Comparison of ENCODE assay signal across 9 cellular contexts in the genomic region with DNA sequence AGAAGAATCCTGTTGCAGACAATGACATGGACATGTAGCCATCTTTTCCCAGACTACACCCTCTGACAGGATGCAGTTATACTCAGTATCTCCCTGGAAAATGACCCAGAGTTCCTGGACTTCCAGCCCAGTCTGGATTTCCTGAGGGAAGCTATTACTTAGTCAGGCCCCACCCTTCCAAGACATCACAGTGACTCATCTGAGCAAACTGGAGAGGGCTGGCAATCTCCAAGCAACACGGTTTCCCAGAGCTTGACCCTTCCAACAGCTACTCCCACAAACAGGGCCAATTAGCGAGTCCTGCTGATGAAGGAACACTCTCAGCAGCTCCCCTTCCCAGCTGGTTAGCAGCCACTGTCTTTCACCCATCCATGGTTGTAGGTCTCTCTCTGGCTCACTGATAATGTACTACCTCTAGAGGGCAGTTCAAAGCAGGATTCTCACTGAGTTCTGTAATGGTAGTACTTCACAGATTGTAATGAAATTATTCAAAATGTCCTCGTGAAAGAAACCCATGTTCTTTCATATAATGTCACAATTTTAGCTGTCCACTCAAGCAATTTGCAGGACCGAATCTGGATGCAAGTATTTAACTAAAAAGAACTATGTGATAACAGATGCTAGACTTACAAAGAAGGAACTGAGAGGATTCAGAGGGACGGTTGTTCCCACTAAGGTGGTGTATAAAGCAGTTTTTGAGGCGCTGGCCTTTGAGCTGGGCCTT.
A peak's percentile ranks its signal among the peaks of the same experiment; 100 is the strongest.
DNase-seq lines count a peak whose midpoint lies in the region; ATAC-seq, FAIRE-seq and TF ChIP-seq lines count a peak whose summit lies in the region.
"Had no signal": no experiment of that assay in that cellular context is flagged by ENCODE, and none has a peak within 500 bp of the region (broad histone marks: within the 10 kb centered on the region; RNA-seq: fewer than 3 reads in every experiment).

No MANE protein-coding gene starts in this region.

- no peaks in the 10 kb centered on the region for H4K20me1 ChIP-seq in DND-41 (ENCODE audit: insufficient read depth, low read length)

- TF ChIP-seq POLR2A in spleen (IDR thresholded peaks at IDR 0.05): no peak

- in situ Hi-C loops in brain microvascular endothelial cell (cut with HindIII; ENCODE audit: low pct_ligation_motif_present, low sequenced_read_pairs): no loop called here

- H3K4me3 ChIP-seq in DND-41 (ENCODE audit: low read depth in 1 of 2, low read length in 2 of 2) (no peak overlapping the region), brain microvascular endothelial cell (ENCODE audit: low read depth, low read length) (no peak overlapping the region), spleen (no peak overlapping the region)

- H3K9ac ChIP-seq in DND-41 (ENCODE audit: low read depth, low read length): no peak overlapping the region

- no peak overlapping the region for H3K4me2 ChIP-seq in DND-41 (ENCODE audit: insufficient read depth, low read length)

- H3K79me2 ChIP-seq in DND-41 (ENCODE audit: insufficient read depth, low read length): no peaks in the 10 kb centered on the region

- intact Hi-C loops in spleen (cut with DNase I; ENCODE audit: low total_unique reads): no loop called here

- H3K4me1 ChIP-seq in DND-41 (ENCODE audit: insufficient read depth, low read length): peaks cover 6% of the 10 kb centered on the region
- peaks cover 0 to 14% (median 3%) of the 10 kb centered on the region in 6 donors for H3K4me1 ChIP-seq in spleen

- peak; percentile 62 for FAIRE-seq in islet of Langerhans (lab: Jason Lieb, UNC)

- peak overlapping the region; percentile 40; the same call in 1 of the 2 replicates for H2AFZ ChIP-seq in DND-41 (ENCODE audit: low read depth, low read length)

- 50 to 62% (median 54%) methylated on average over 4 to 6 of the region's 6 CpGs for WGBS in spleen, 5 donors

- no peak overlapping the region for H3K27ac ChIP-seq in 22Rv1
- H3K27ac ChIP-seq in DND-41 (ENCODE audit: low read length): no peak overlapping the region
- H3K27ac ChIP-seq in brain microvascular endothelial cell: peak overlapping the region; percentile 35
- peak overlapping the region in 1 of 8 donors; percentile 42 for H3K27ac ChIP-seq in spleen
- H3K27ac ChIP-seq: neutrophil had no signal

- H3K36me3 ChIP-seq in DND-41 (ENCODE audit: insufficient read depth, low read length) (no peaks in the 10 kb centered on the region), brain microvascular endothelial cell (replicated peaks) (no peaks in the 10 kb centered on the region), spleen (no peaks in the 10 kb centered on the region)
- H3K36me3 ChIP-seq: neutrophil had no signal

- DNase-seq in DND-41 (peak; percentile 21), HEK293T (ENCODE audit: extremely low spot score) (peak; percentile 54), NCI-H460 (ENCODE audit: extremely low read depth, low read depth) (peak; percentile 73), brain microvascular endothelial cell (peak; percentile 70), spleen (no peak)
- DNase-seq in stimulated activated CD4-positive, alpha-beta T cell treated with anti-CD3 and anti-CD28 coated beads, Interleukin-4, amount 100 ng/mL, for 24 hours: no peak

- POLR2A ChIA-PET in HEK293T (lab: Yijun Ruan, JAX): interaction anchor here (0.8 to 2.9 kb wide), 2 partner anchors 142 to 162 kb away, joined by 3 to 20 read pairs; partner anchors contain the start of gene UGP2

- peak; percentile 95 for ATAC-seq in DND-41 (ENCODE audit: insufficient read depth, low read depth)

- H3K27me3 ChIP-seq in DND-41 (ENCODE audit: insufficient read depth, low read length, poor library complexity) (no peaks in the 10 kb centered on the region), brain microvascular endothelial cell (replicated peaks) (no peaks in the 10 kb centered on the region), spleen (replicated peaks in 1 of 7) (no peaks in the 10 kb centered on the region)
- H3K27me3 ChIP-seq: neutrophil had no signal

- TF ChIP-seq CTCF in 22Rv1 (IDR thresholded peaks at IDR 0.05) (peak; percentile 72), DND-41 (IDR thresholded peaks at IDR 0.05; ENCODE audit: borderline replicate concordance, extremely low read depth, low read length, poor library complexity, severe bottlenecking) (peak; percentile 74), brain microvascular endothelial cell (IDR thresholded peaks at IDR 0.05; ENCODE audit: low read depth, low read length, missing control alignments) (peak; percentile 73), spleen (IDR thresholded peaks at IDR 0.05 in 8 of 11, conservative IDR thresholded peaks at IDR 0.05 in 3 of 11) (peak in 7 of 11 experiments; percentile 26 to 60 (median 45))

- CTCF ChIA-PET in HEK293T (lab: Yijun Ruan, JAX): interaction anchor here (0.7 to 1.8 kb wide), 11 partner anchors 17 to 195 kb away, joined by 3 to 18 read pairs (median 3); partner anchors contain the start of gene UGP2

- H3K9me3 ChIP-seq in DND-41 (ENCODE audit: insufficient read depth, low read length, severe bottlenecking) (no peaks in the 10 kb centered on the region), spleen (peaks cover 0 to 2% (median 0%) of the 10 kb centered on the region in 8 donors)
- H3K9me3 ChIP-seq: neutrophil had no signal

TF ChIP-seq in HEK293T, 16 proteins besides CTCF, POLR2A, EP300 and RAD21:
- TF ChIP-seq ELF4 (IDR thresholded peaks at IDR 0.05) (no peak), BHLHE40 (IDR thresholded peaks at IDR 0.05; ENCODE audit: borderline replicate concordance) (no peak), SUZ12 (IDR thresholded peaks at IDR 0.05) (no peak), FOXM1 (IDR thresholded peaks at IDR 0.05; ENCODE audit: borderline replicate concordance) (no peak), FOXK2 (IDR thresholded peaks at IDR 0.05) (no peak), FOXA1 (IDR thresholded peaks at IDR 0.05) (no peak), LEF1 (IDR thresholded peaks at IDR 0.05; ENCODE audit: borderline replicate concordance) (no peak), ZNF384 (IDR thresholded peaks at IDR 0.05) (no peak), CTBP1 (IDR thresholded peaks at IDR 0.05; ENCODE audit: borderline replicate concordance) (no peak), NFRKB (IDR thresholded peaks at IDR 0.05) (no peak), HDGF (IDR thresholded peaks at IDR 0.05; ENCODE audit: borderline replicate concordance) (no peak), L3MBTL2 (conservative IDR thresholded peaks at IDR 0.05) (no peak), TARDBP (IDR thresholded peaks at IDR 0.05) (no peak), ARNT (IDR thresholded peaks at IDR 0.05) (no peak), SP1 (IDR thresholded peaks at IDR 0.05) (no peak)
- TF ChIP-seq, protein P1, sequence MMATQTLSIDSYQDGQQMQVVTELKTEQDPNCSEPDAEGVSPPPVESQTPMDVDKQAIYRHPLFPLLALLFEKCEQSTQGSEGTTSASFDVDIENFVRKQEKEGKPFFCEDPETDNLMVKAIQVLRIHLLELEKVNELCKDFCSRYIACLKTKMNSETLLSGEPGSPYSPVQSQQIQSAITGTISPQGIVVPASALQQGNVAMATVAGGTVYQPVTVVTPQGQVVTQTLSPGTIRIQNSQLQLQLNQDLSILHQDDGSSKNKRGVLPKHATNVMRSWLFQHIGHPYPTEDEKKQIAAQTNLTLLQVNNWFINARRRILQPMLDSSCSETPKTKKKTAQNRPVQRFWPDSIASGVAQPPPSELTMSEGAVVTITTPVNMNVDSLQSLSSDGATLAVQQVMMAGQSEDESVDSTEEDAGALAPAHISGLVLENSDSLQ (IDR thresholded peaks at IDR 0.05): no peak
TF ChIP-seq in HEK293T: peak in this region for 0.

Comparison
In these comparisons a context has a peak if more than half of its experiments do, and no peak if none do; other contexts are left out.
1. DNase-seq: peak in DND-41 (single experiment), HEK293T (single experiment), NCI-H460 (single experiment) and brain microvascular endothelial cell (single experiment); none in spleen (single experiment) and stimulated activated CD4-positive, alpha-beta T cell treated with anti-CD3 and anti-CD28 coated beads, Interleukin-4, amount 100 ng/mL, for 24 hours (single experiment).
2. Peak in every context shown above with its lines, with median percentiles within 50 percentile points of each other: CTCF ChIP-seq.